In genomic region chr6:158067436-158068015, GRCh38 we compare ENCODE assay signal across 1 cellular context.
TF ChIP-seq lines count a peak whose summit lies in the region.

No MANE protein-coding gene starts in this region.

TF ChIP-seq in A549, 52 proteins besides CTCF, POLR2A, EP300 and RAD21 (continued from another document):
- TF ChIP-seq NFE2L2 (conservative IDR thresholded peaks at IDR 0.05; ENCODE audit: low read length) (no peak), GATA3 (IDR thresholded peaks at IDR 0.05; ENCODE audit: borderline replicate concordance) (no peak), JUN (IDR thresholded peaks at IDR 0.05) (no peak), ZC3H11A (IDR thresholded peaks at IDR 0.05) (no peak), TFCP2L1 (CRISPR knock-in tag; IDR thresholded peaks at IDR 0.05) (no peak), CHD4 (IDR thresholded peaks at IDR 0.05; ENCODE audit: borderline replicate concordance) (no peak), MAZ (IDR thresholded peaks at IDR 0.05; ENCODE audit: borderline replicate concordance, low read depth, low read length) (no peak), PBX3 (IDR thresholded peaks at IDR 0.05) (no peak), HOXB13 (CRISPR knock-in tag; IDR thresholded peaks at IDR 0.05; ENCODE audit: low read depth) (no peak), BHLHE40 (IDR thresholded peaks at IDR 0.05; ENCODE audit: low read depth, low read length) (no peak), CEBPB (IDR thresholded peaks at IDR 0.05) (no peak), ZFP36 (IDR thresholded peaks at IDR 0.05; ENCODE audit: borderline replicate concordance, partially characterized antibody) (no peak), E2F6 (IDR thresholded peaks at IDR 0.05; ENCODE audit: borderline replicate concordance, low read depth) (no peak), HDAC2 (IDR thresholded peaks at IDR 0.05) (no peak), KDM5A (IDR thresholded peaks at IDR 0.05) (no peak)
